Comparison of ENCODE assay signal across 2 cellular contexts in the genomic region with DNA sequence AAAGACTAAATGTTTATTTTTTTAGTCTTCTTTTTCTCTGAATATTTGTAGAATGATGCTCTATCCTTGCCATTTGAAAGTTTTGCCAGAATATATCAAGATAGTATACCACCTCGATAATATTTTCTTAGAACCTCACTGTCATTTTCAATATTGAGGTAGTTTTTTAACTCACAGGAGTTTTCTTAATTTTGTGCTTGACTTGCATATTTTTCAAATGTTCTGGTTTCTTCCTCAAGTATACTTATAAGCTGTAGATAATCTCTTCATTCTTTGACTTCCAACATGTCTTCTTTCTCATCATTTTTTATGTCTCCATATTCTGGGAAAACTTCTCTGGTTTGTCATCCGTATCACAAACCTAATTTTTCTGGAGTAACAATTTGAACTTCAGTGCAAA.
TF ChIP-seq lines count a peak whose summit lies in the region.

No MANE protein-coding gene starts in this region.

TF ChIP-seq in HepG2, 621 proteins besides CTCF, POLR2A, EP300 and RAD21:
- TF ChIP-seq, protein P1, sequence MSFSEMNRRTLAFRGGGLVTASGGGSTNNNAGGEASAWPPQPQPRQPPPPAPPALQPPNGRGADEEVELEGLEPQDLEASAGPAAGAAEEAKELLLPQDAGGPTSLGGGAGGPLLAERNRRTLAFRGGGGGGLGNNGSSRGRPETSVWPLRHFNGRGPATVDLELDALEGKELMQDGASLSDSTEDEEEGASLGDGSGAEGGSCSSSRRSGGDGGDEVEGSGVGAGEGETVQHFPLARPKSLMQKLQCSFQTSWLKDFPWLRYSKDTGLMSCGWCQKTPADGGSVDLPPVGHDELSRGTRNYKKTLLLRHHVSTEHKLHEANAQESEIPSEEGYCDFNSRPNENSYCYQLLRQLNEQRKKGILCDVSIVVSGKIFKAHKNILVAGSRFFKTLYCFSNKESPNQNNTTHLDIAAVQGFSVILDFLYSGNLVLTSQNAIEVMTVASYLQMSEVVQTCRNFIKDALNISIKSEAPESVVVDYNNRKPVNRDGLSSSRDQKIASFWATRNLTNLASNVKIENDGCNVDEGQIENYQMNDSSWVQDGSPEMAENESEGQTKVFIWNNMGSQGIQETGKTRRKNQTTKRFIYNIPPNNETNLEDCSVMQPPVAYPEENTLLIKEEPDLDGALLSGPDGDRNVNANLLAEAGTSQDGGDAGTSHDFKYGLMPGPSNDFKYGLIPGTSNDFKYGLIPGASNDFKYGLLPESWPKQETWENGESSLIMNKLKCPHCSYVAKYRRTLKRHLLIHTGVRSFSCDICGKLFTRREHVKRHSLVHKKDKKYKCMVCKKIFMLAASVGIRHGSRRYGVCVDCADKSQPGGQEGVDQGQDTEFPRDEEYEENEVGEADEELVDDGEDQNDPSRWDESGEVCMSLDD (CRISPR knock-in tag; IDR thresholded peaks at IDR 0.05; ENCODE audit: borderline replicate concordance): no peak
- peak; percentile 43; the same call in 1 of the 2 replicates for TF ChIP-seq MAFF (IDR thresholded peaks at IDR 0.05; ENCODE audit: low read depth, low read length)
- no peak for TF ChIP-seq PHF5A (CRISPR knock-in tag; IDR thresholded peaks at IDR 0.05; ENCODE audit: low read depth, unreplicated experiment)
- peak; percentile 40 to 68 for TF ChIP-seq MAFK (conservative IDR thresholded peaks at IDR 0.05 in 1 of 2, IDR thresholded peaks at IDR 0.05 in 1 of 2; ENCODE audit: low read length in 2 of 2)

TF ChIP-seq in IMR-90, 13 proteins besides CTCF, POLR2A, EP300 and RAD21:
- TF ChIP-seq MAFK (IDR thresholded peaks at IDR 0.05; ENCODE audit: low read depth, low read length) (peak; percentile 61), BHLHE40 (IDR thresholded peaks at IDR 0.05; ENCODE audit: low read depth, low read length) (no peak)
